8 cellular contexts compared by ENCODE assay signal in genomic region chr10:96374985-96375830, GRCh38. TPM values are rescaled to one million over a fixed set of nuclear protein-coding genes. Genes with fewer than 3 reads are reported as not detected.
A peak's percentile ranks its signal among the peaks of the same experiment; 100 is the strongest.
DNase-seq lines count a peak whose midpoint lies in the region; ATAC-seq, FAIRE-seq and TF ChIP-seq lines count a peak whose summit lies in the region.

No MANE protein-coding gene starts in this region.

- CTCF ChIA-PET in BJ (lab: Yijun Ruan, JAX) = interaction anchor here (0.5 to 4.0 kb wide), 47 partner anchors 8 to 835 kb away, joined by 3 to 38 read pairs (median 5); partner anchors contain the start of genes OPALIN and TLL2
- CTCF ChIA-PET in activated CD8-positive, alpha-beta T cell treated with anti-CD3 and anti-CD28 coated beads, Interleukin-2, amount 10 ng/mL, durations not matched to agents 7 days and 5 days (lab: Charles Lee) = interaction anchor here (0.6 to 3.5 kb wide), 33 partner anchors 9 to 617 kb away, joined by 3 to 26 read pairs (median 3); partner anchors contain the start of genes DNTT, OPALIN and TLL2

- H3K27ac ChIP-seq in effector memory CD4-positive, alpha-beta T cell (ENCODE audit: insufficient read depth, low read length, poor library complexity, severe bottlenecking) = no peak overlapping the region

- peaks cover 7% of the 10 kb centered on the region for H3K27me3 Mint-ChIP-seq in activated CD8-positive, alpha-beta T cell treated with anti-CD3 and anti-CD28 coated beads, Interleukin-2, amount 10 ng/mL, durations not matched to agents 7 days and 5 days (ENCODE audit: low read depth)

- no peaks in the 10 kb centered on the region for H3K9me3 ChIP-seq in effector memory CD4-positive, alpha-beta T cell (ENCODE audit: control insufficient read depth, low read length)

- no peaks in the 10 kb centered on the region; the same call in 1 of the 2 replicates for H3K27me3 ChIP-seq in BJ (ENCODE audit: control insufficient read depth, insufficient read depth, low read length)
- no peaks in the 10 kb centered on the region for H3K27me3 ChIP-seq in effector memory CD4-positive, alpha-beta T cell (replicated peaks; ENCODE audit: control insufficient read depth, insufficient read depth, low read length, poor library complexity, severe bottlenecking)

- H3K36me3 ChIP-seq in BJ (ENCODE audit: control insufficient read depth, insufficient read depth, low read length) = no peaks in the 10 kb centered on the region
- no peaks in the 10 kb centered on the region for H3K36me3 ChIP-seq in effector memory CD4-positive, alpha-beta T cell (ENCODE audit: control insufficient read depth, insufficient read depth, low read length)

- POLR2A ChIA-PET in BJ (lab: Charles Lee) = no interaction called here
- POLR2A ChIA-PET in activated CD8-positive, alpha-beta T cell treated with anti-CD3 and anti-CD28 coated beads, Interleukin-2, amount 10 ng/mL, durations not matched to agents 7 days and 5 days (lab: Charles Lee) = no interaction called here

- TF ChIP-seq CTCF in BJ (IDR thresholded peaks at IDR 0.05; ENCODE audit: insufficient read depth, low read depth, low read length) = peak; percentile 100

- H3K4me1 ChIP-seq in effector memory CD4-positive, alpha-beta T cell (ENCODE audit: control insufficient read depth, insufficient read depth, low read length, poor library complexity, severe bottlenecking) = no peaks in the 10 kb centered on the region

- ATAC-seq in HG03460 (IDR thresholded peaks at IDR 0.05; ENCODE audit: unreplicated experiment) = peak; percentile 79
- ATAC-seq in activated CD8-positive, alpha-beta T cell treated with anti-CD3 and anti-CD28 coated beads, Interleukin-2, amount 10 ng/mL, durations not matched to agents 7 days and 5 days = peak; percentile 89

- H3K27ac Mint-ChIP-seq in activated CD8-positive, alpha-beta T cell treated with anti-CD3 and anti-CD28 coated beads, Interleukin-2, amount 10 ng/mL, durations not matched to agents 7 days and 5 days = no peak overlapping the region

- no peaks in the 10 kb centered on the region for H3K9me3 Mint-ChIP-seq in activated CD8-positive, alpha-beta T cell treated with anti-CD3 and anti-CD28 coated beads, Interleukin-2, amount 10 ng/mL, durations not matched to agents 7 days and 5 days (ENCODE audit: insufficient read depth)

- peak overlapping the region; percentile 61 for H3K4me3 Mint-ChIP-seq in activated CD8-positive, alpha-beta T cell treated with anti-CD3 and anti-CD28 coated beads, Interleukin-2, amount 10 ng/mL, durations not matched to agents 7 days and 5 days

- peaks cover 11% of the 10 kb centered on the region for H3K4me1 Mint-ChIP-seq in activated CD8-positive, alpha-beta T cell treated with anti-CD3 and anti-CD28 coated beads, Interleukin-2, amount 10 ng/mL, durations not matched to agents 7 days and 5 days (ENCODE audit: low read depth)

- peak; percentile 98 for FAIRE-seq in GM19239 (lab: Jason Lieb, UNC)

- H3K36me3 Mint-ChIP-seq in activated CD8-positive, alpha-beta T cell treated with anti-CD3 and anti-CD28 coated beads, Interleukin-2, amount 10 ng/mL, durations not matched to agents 7 days and 5 days (ENCODE audit: low read depth) = no peaks in the 10 kb centered on the region

- H3K4me3 ChIP-seq in BJ (ENCODE audit: low read depth, low read length) = peak overlapping the region; percentile 41
- peak overlapping the region; percentile 28 for H3K4me3 ChIP-seq in effector memory CD4-positive, alpha-beta T cell (ENCODE audit: insufficient read depth, low read depth, low read length, poor library complexity, severe bottlenecking)

- no peak for DNase-seq in BJ (ENCODE audit: low read depth)
- DNase-seq in GM19239 (ENCODE audit: insufficient read length, low spot score) = peak; percentile 91
- DNase-seq in NCI-H82 (lab: John Stamatoyannopoulos, UW) = peak; percentile 94
- peak; percentile 84 for DNase-seq in activated CD8-positive, alpha-beta T cell treated with anti-CD3 and anti-CD28 coated beads, Interleukin-2, amount 10 ng/mL, durations not matched to agents 7 days and 5 days
- DNase-seq in effector memory CD4-positive, alpha-beta T cell = peak; percentile 18 to 40 (median 33)
- DNase-seq in medulla oblongata (ENCODE audit: extremely low spot score) = peak; percentile 96
- DNase-seq in stimulated activated CD8-positive, alpha-beta memory T cell treated with anti-CD3 and anti-CD28 coated beads, Interleukin-12 subunit alpha, Interleukin-12 subunit beta, amount 100 ng/mL, for 1 hour (ENCODE audit: low read depth) = peak; percentile 43

RNA-seq across cellular contexts. Expression of gene OPALIN, which starts 16.4 kb away (rescaled TPM):
- not detected in 2 replicates for polyA plus RNA-seq in BJ (2011; rRNA removed)
- not detected in 2 replicates for polyA minus RNA-seq in BJ (2011; rRNA and poly(A)+ RNA removed)
- total RNA-seq in activated CD8-positive, alpha-beta T cell treated with anti-CD3 and anti-CD28 coated beads, Interleukin-2, amount 10 ng/mL, durations not matched to agents 7 days and 5 days = not detected
